ENCODE assay signal across 22 cellular contexts in the genomic region with DNA sequence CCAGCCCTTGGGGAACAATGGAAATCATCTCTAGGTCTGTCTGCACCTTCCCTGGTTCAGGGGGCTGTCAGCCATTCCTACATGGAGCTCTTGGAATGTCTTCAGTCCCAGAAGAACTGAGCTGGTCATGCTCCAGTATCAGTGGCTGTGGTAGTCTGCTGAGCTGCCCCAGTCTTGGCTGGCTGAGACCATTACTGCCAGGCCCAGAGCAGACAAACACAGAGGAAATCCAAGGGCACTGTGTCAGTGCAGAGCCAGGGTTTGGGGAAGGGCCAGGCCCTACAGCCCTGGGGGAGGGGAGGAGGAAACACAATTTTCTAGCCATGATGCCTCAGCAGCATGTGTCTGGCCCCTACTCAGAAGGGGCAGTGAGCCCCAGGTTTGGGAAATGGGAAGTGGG. TPM values are rescaled to one million over a fixed set of nuclear protein-coding genes. Genes with fewer than 3 reads are reported as not detected.
DNase-seq lines count a peak whose midpoint lies in the region; ATAC-seq and TF ChIP-seq lines count a peak whose summit lies in the region.
"Had no signal": no experiment of that assay in that cellular context is flagged by ENCODE, and none has a peak within 500 bp of the region (broad histone marks: within the 10 kb centered on the region; RNA-seq: fewer than 3 reads in every experiment).

No MANE protein-coding gene starts in this region.

- H3K27ac ChIP-seq in Peyer's patch: peak overlapping the region in 3 of 4 donors; percentile 69 to 95 (median 86)
- H3K27ac ChIP-seq in stomach: peak overlapping the region; percentile 33 to 82 (median 69)
- H3K27ac ChIP-seq in ovary: peak overlapping the region in 1 of 2 donors; percentile 73
- H3K27ac ChIP-seq: brain microvascular endothelial cell had no signal

- H3K4me1 ChIP-seq in Peyer's patch (peaks cover 0 to 19% (median 3%) of the 10 kb centered on the region in 4 donors), stomach (peaks cover 7 to 21% (median 19%) of the 10 kb centered on the region in 4 donors), ovary (ENCODE audit: insufficient read depth) (peaks cover 15% of the 10 kb centered on the region)
- H3K4me1 ChIP-seq: lower lobe of right lung had no signal

- no peak overlapping the region for H3K27ac Mint-ChIP-seq in effector memory CD8-positive, alpha-beta T cell
- H3K27ac Mint-ChIP-seq: activated naive CD8-positive, alpha-beta T cell treated with anti-CD3 and anti-CD28 coated beads for 36 hours; activated T-helper 1 cell treated with anti-CD3 and anti-CD28 coated beads, Interleukin-12 subunit alpha, Interleukin-12 subunit beta, Interleukin-2, Interleukin-4 antibody, amounts not matched to agents 30 ng/mL and 10 ng/mL and 1 ng/mL, durations not matched to agents 14 hours and 24 hours and 36 hours; dendritic cell treated with granulocyte-macrophage colony-stimulating factor and Interleukin-4, amounts not matched to agents 40 ng/mL and 50 ng/mL, for 4 days; stimulated activated naive CD8-positive, alpha-beta T cell treated with anti-CD3 and anti-CD28 coated beads, Interleukin-15, Interleukin-2, amounts not matched to agents 100 ng/mL and 50 ng/mL, for 24 hours had no signal

- H3K4me3 ChIP-seq in Peyer's patch (no peak overlapping the region), stomach (no peak overlapping the region), ovary (no peak overlapping the region)
- H3K4me3 ChIP-seq: lower lobe of right lung had no signal

- no peak for ATAC-seq in effector memory CD8-positive, alpha-beta T cell (replicated peaks)
- ATAC-seq: activated CD4-positive, CD25-positive, alpha-beta regulatory T cell treated with anti-CD3 and anti-CD28 coated beads, Interleukin-2, amount 50 U/mL, for 24 hours; esophagus mucosa; naive thymus-derived CD8-positive, alpha-beta T cell had no signal

- H3K27me3 Mint-ChIP-seq in effector memory CD8-positive, alpha-beta T cell: no peaks in the 10 kb centered on the region
- H3K27me3 Mint-ChIP-seq: activated naive CD8-positive, alpha-beta T cell treated with anti-CD3 and anti-CD28 coated beads for 36 hours; naive thymus-derived CD8-positive, alpha-beta T cell; stimulated activated naive CD8-positive, alpha-beta T cell treated with anti-CD3 and anti-CD28 coated beads, Interleukin-15, Interleukin-2, amounts not matched to agents 100 ng/mL and 50 ng/mL, for 24 hours had no signal

- DNase-seq in Peyer's patch: no peak
- DNase-seq in globus pallidus (ENCODE audit: low spot score): peak; percentile 43
- DNase-seq in medulla oblongata (ENCODE audit: extremely low spot score): peak; percentile 54
- DNase-seq in stomach: no peak
- DNase-seq in effector CD8-positive, alpha-beta T cell (lab: John Stamatoyannopoulos, UW): no peak
- DNase-seq in ovary: no peak
- DNase-seq in effector CD4-positive, alpha-beta T cell: no peak
- DNase-seq in effector memory CD8-positive, alpha-beta T cell: no peak
- DNase-seq: activated naive CD8-positive, alpha-beta T cell treated with anti-CD3 and anti-CD28 coated beads for 36 hours; brain microvascular endothelial cell; CD8-positive, alpha-beta memory T cell; glutamatergic neuron; GOT3; lower lobe of right lung; naive thymus-derived CD8-positive, alpha-beta T cell; NCI-H2029 treated with DMSO at 0.1 percent for 48 hours; SHP77 treated with DMSO at 0.1 percent for 48 hours had no signal

- no peaks in the 10 kb centered on the region for H3K9me3 Mint-ChIP-seq in effector memory CD8-positive, alpha-beta T cell
- H3K9me3 Mint-ChIP-seq: activated naive CD8-positive, alpha-beta T cell treated with anti-CD3 and anti-CD28 coated beads for 36 hours; activated T-helper 1 cell treated with anti-CD3 and anti-CD28 coated beads, Interleukin-12 subunit alpha, Interleukin-12 subunit beta, Interleukin-2, Interleukin-4 antibody, amounts not matched to agents 30 ng/mL and 10 ng/mL and 1 ng/mL, durations not matched to agents 14 hours and 24 hours and 36 hours; CD8-positive, alpha-beta memory T cell; dendritic cell treated with granulocyte-macrophage colony-stimulating factor and Interleukin-4, amounts not matched to agents 40 ng/mL and 50 ng/mL, for 4 days; naive thymus-derived CD8-positive, alpha-beta T cell; stimulated activated naive CD8-positive, alpha-beta T cell treated with anti-CD3 and anti-CD28 coated beads, Interleukin-15, Interleukin-2, amounts not matched to agents 100 ng/mL and 50 ng/mL, for 24 hours had no signal

- TF ChIP-seq CTCF in Peyer's patch (IDR thresholded peaks at IDR 0.05) (no peak), stomach (IDR thresholded peaks at IDR 0.05) (no peak), ovary (IDR thresholded peaks at IDR 0.05) (no peak)

- H3K9me3 ChIP-seq in Peyer's patch (no peaks in the 10 kb centered on the region), stomach (no peaks in the 10 kb centered on the region), ovary (no peaks in the 10 kb centered on the region)
- H3K9me3 ChIP-seq: lower lobe of right lung had no signal

- intact Hi-C loops in stomach (cut with DNase I; ENCODE audit: low total_unique reads): loop anchor here (5.0 to 10.0 kb wide), 2 partner anchors 188 to 355 kb away; no protein-coding TSS in a partner anchor
- intact Hi-C loops in ovary (cut with DNase I): loop anchor here (2.0 to 10.0 kb wide), 6 partner anchors 93 to 355 kb away; a partner anchor contains a TSS

- peaks cover 0 to 4% of the 10 kb centered on the region in 2 donors for H3K4me1 Mint-ChIP-seq in effector memory CD8-positive, alpha-beta T cell (ENCODE audit: low read depth in 2 of 2)
- H3K4me1 Mint-ChIP-seq: activated naive CD8-positive, alpha-beta T cell treated with anti-CD3 and anti-CD28 coated beads for 36 hours had no signal

- TF ChIP-seq EP300 in stomach (IDR thresholded peaks at IDR 0.05) (no peak), ovary (IDR thresholded peaks at IDR 0.05) (no peak)

- H3K36me3 ChIP-seq in Peyer's patch: no peaks in the 10 kb centered on the region
- no peaks in the 10 kb centered on the region for H3K36me3 ChIP-seq in stomach
- no peaks in the 10 kb centered on the region for H3K36me3 ChIP-seq in ovary
- H3K36me3 ChIP-seq: brain microvascular endothelial cell, lower lobe of right lung had no signal

- H3K36me3 Mint-ChIP-seq in effector memory CD8-positive, alpha-beta T cell (ENCODE audit: insufficient read depth): no peaks in the 10 kb centered on the region
- H3K36me3 Mint-ChIP-seq: activated naive CD8-positive, alpha-beta T cell treated with anti-CD3 and anti-CD28 coated beads for 36 hours; CD8-positive, alpha-beta memory T cell; naive thymus-derived CD8-positive, alpha-beta T cell had no signal

- H3K4me3 Mint-ChIP-seq in effector memory CD8-positive, alpha-beta T cell: no peak overlapping the region
- H3K4me3 Mint-ChIP-seq: activated naive CD8-positive, alpha-beta T cell treated with anti-CD3 and anti-CD28 coated beads for 36 hours; activated T-helper 1 cell treated with anti-CD3 and anti-CD28 coated beads, Interleukin-12 subunit alpha, Interleukin-12 subunit beta, Interleukin-2, Interleukin-4 antibody, amounts not matched to agents 30 ng/mL and 10 ng/mL and 1 ng/mL, durations not matched to agents 14 hours and 24 hours and 36 hours; CD8-positive, alpha-beta memory T cell; dendritic cell treated with granulocyte-macrophage colony-stimulating factor and Interleukin-4, amounts not matched to agents 40 ng/mL and 50 ng/mL, for 4 days; naive thymus-derived CD8-positive, alpha-beta T cell; stimulated activated naive CD8-positive, alpha-beta T cell treated with anti-CD3 and anti-CD28 coated beads, Interleukin-15, Interleukin-2, amounts not matched to agents 100 ng/mL and 50 ng/mL, for 24 hours had no signal

- no peaks in the 10 kb centered on the region for H3K27me3 ChIP-seq in Peyer's patch
- H3K27me3 ChIP-seq in stomach: no peaks in the 10 kb centered on the region
- no peaks in the 10 kb centered on the region for H3K27me3 ChIP-seq in ovary
- H3K27me3 ChIP-seq: brain microvascular endothelial cell had no signal

- TF ChIP-seq POLR2A in Peyer's patch (IDR thresholded peaks at IDR 0.05) (no peak), stomach (IDR thresholded peaks at IDR 0.05) (no peak), ovary (IDR thresholded peaks at IDR 0.05) (no peak)

RNA-seq across cellular contexts. Expression of a gene that starts 58.4 kb away (rescaled TPM):
- total RNA-seq in Peyer's patch (10 to 100 TPM; 10.2 to 21.4 (median 15.3) TPM), stomach (10 to 100 TPM; 21.3 to 64.2 (median 25.7) TPM), ovary (1 to 10 TPM; 4.1 to 9.9 (median 6.2) TPM)
- polyA plus RNA-seq in stomach (10 to 100 TPM in 1 of 3 donors, 1 to 10 TPM in 2; 8.0 to 15.1 (median 9.3) TPM), ovary (1 to 10 TPM; 4.2 to 6.8 TPM)
- polyA plus RNA-seq: CD8-positive, alpha-beta memory T cell; naive thymus-derived CD8-positive, alpha-beta T cell had no signal

Comparison
In these comparisons a context has a peak if more than half of its experiments do, and no peak if none do; other contexts are left out.
1. DNase-seq: peak in globus pallidus (single experiment) and medulla oblongata (single experiment); none in Peyer's patch (0 of 3), stomach (single experiment), effector CD8-positive, alpha-beta T cell (single experiment), ovary (0 of 5), effector CD4-positive, alpha-beta T cell (single experiment) and effector memory CD8-positive, alpha-beta T cell (0 of 3).